ENCODE assay signal across 8 cellular contexts in genomic region chr14:74083784-74084276, GRCh38. TPM values are rescaled to one million over a fixed set of nuclear protein-coding genes. Genes with fewer than 3 reads are reported as not detected.
A peak's percentile ranks its signal among the peaks of the same experiment; 100 is the strongest.
DNase-seq lines count a peak whose midpoint lies in the region; ATAC-seq and TF ChIP-seq lines count a peak whose summit lies in the region.

No MANE protein-coding gene starts in this region.

- no peak overlapping the region for H2BK20ac ChIP-seq in H9 (ENCODE audit: low read depth, low read length, poor library complexity, severe bottlenecking)

- no CpG with 5 or more reads among the region's 15 CpGs for WGBS in H9 (ENCODE audit: extremely low coverage, insufficient read length, low lambda C conversion rate)

- no peak overlapping the region for H3K23ac ChIP-seq in H9 (ENCODE audit: insufficient read length, low read depth, low read length)

- H3K14ac ChIP-seq in H9 (ENCODE audit: insufficient read depth, low read length), result peak overlapping the region; percentile 85

- no peak overlapping the region for H2BK120ac ChIP-seq in H9 (ENCODE audit: low read depth, low read length, poor library complexity, severe bottlenecking)

- peak overlapping the region; percentile 1 for H2BK5ac ChIP-seq in H9 (ENCODE audit: insufficient read length, low read length)

- no peak overlapping the region for H2BK15ac ChIP-seq in H9 (ENCODE audit: low read depth, low read length)

- peak overlapping the region; percentile 72 for H3K18ac ChIP-seq in H9 (ENCODE audit: insufficient read length, low read depth, low read length)

- H3K4me1 ChIP-seq in H9 (ENCODE audit: insufficient read depth, low read length) (no peaks in the 10 kb centered on the region), rectal smooth muscle tissue (ENCODE audit: control insufficient read depth, insufficient read depth, low read length) (peaks cover 14% of the 10 kb centered on the region)

- no peaks in the 10 kb centered on the region; the same call in 1 of the 2 replicates for H3K27me3 Mint-ChIP-seq in H9 (ENCODE audit: low read depth)

- no peak overlapping the region for H2AFZ ChIP-seq in H9 (ENCODE audit: low read length)

- H3K9me3 ChIP-seq in H9 (ENCODE audit: control insufficient read depth, low read depth, low read length), result no peaks in the 10 kb centered on the region

- H3K27me3 ChIP-seq in H9 (ENCODE audit: insufficient read depth, low read length) (no peaks in the 10 kb centered on the region), rectal smooth muscle tissue (ENCODE audit: control insufficient read depth, insufficient read depth, low read length) (no peaks in the 10 kb centered on the region)

- H4K20me1 ChIP-seq in H9 (ENCODE audit: control insufficient read depth, insufficient read depth, insufficient read length), result no peaks in the 10 kb centered on the region

- H3K23me2 ChIP-seq in H9 (ENCODE audit: insufficient read length, low read depth, low read length, poor library complexity, severe bottlenecking), result peaks cover 4% of the 10 kb centered on the region

- no peak overlapping the region for H3T11ph ChIP-seq in H9 (ENCODE audit: low read length)

- peak overlapping the region; percentile 89 for H3K4me3 ChIP-seq in rectal smooth muscle tissue (ENCODE audit: low read length)

- H2AK5ac ChIP-seq in H9 (ENCODE audit: insufficient read length, low read length), result no peak overlapping the region

- H4K8ac ChIP-seq in H9 (replicated peaks; ENCODE audit: insufficient read length, low read depth, low read length), result no peak overlapping the region

- no peaks in the 10 kb centered on the region; a peak in 1 of 5 replicates for H3K9me3 Mint-ChIP-seq in H9

- no peaks in the 10 kb centered on the region; a peak in 1 of 7 replicates for H3K36me3 Mint-ChIP-seq in H9 (ENCODE audit: insufficient read depth in 1 of 3, low read depth in 3 of 3)

- H2BK12ac ChIP-seq in H9 (ENCODE audit: insufficient read length, low read depth, low read length), result no peak overlapping the region

- no peaks in the 10 kb centered on the region; the same call in 1 of the 2 replicates for H3K79me2 ChIP-seq in H9 (ENCODE audit: insufficient read depth, low read length)

- no peak for TF ChIP-seq CTCF in C4-2B (conservative IDR thresholded peaks at IDR 0.05)
- TF ChIP-seq CTCF in H9 (conservative IDR thresholded peaks at IDR 0.05), result no peak
- TF ChIP-seq CTCF in VCaP (conservative IDR thresholded peaks at IDR 0.05), result no peak

- no peak overlapping the region for H4K5ac ChIP-seq in H9 (ENCODE audit: insufficient read length, low read depth, low read length)

- ATAC-seq in Right ventricle myocardium superior (ENCODE audit: poor library complexity), result peak; percentile 18

- H3K4me3 Mint-ChIP-seq in H9, result peak overlapping the region; percentile 96 to 98

- no peak overlapping the region; the same call in 1 of the 2 replicates for H3K4ac ChIP-seq in H9 (ENCODE audit: low read depth, low read length)

- peak; percentile 28 for DNase-seq in H9
- no peak for DNase-seq in Right ventricle myocardium superior
- no peak for DNase-seq in NCI-H128 (lab: John Stamatoyannopoulos, UW; ENCODE audit: unreplicated experiment)
- no peak for DNase-seq in NCI-H1092 (lab: John Stamatoyannopoulos, UW)
- no peak for DNase-seq in SHP77 treated with DMSO at 0.1 percent for 48 hours (lab: John Stamatoyannopoulos, UW)

- intact Hi-C loops in Right ventricle myocardium superior (cut with DNase I), result no loop called here

- no peaks in the 10 kb centered on the region for H3K36me3 ChIP-seq in rectal smooth muscle tissue (ENCODE audit: control insufficient read depth, insufficient read depth, low read length)

- peak overlapping the region; percentile 96 to 99 (median 98) for H3K27ac Mint-ChIP-seq in H9

- peak overlapping the region; percentile 6 for H4K91ac ChIP-seq in H9 (ENCODE audit: insufficient read length, low read depth, low read length)

- H3K56ac ChIP-seq in H9 (ENCODE audit: insufficient read length, low read depth, low read length), result no peak overlapping the region

- no peaks in the 10 kb centered on the region for H3K79me1 ChIP-seq in H9 (ENCODE audit: insufficient read depth, low read depth, low read length, poor library complexity, severe bottlenecking)

- peak overlapping the region; percentile 58 for H3K4me2 ChIP-seq in H9 (ENCODE audit: insufficient read depth, insufficient read length, low read length)

- peaks cover 11 to 15% of the 10 kb centered on the region in 2 experiments for H3K4me1 Mint-ChIP-seq in H9

- H3K27ac ChIP-seq in C4-2B, result peak overlapping the region; percentile 93
- peak overlapping the region; percentile 51 for H3K27ac ChIP-seq in H9 (ENCODE audit: insufficient read length, low read depth, low read length)
- H3K27ac ChIP-seq in VCaP, result peak overlapping the region; percentile 73
- H3K27ac ChIP-seq in rectal smooth muscle tissue (ENCODE audit: low read depth, low read length), result peak overlapping the region; percentile 66

- peak overlapping the region; percentile 86 for H3K9ac ChIP-seq in H9 (ENCODE audit: extremely low read depth, insufficient read length, low read length)
- H3K9ac ChIP-seq in rectal smooth muscle tissue (ENCODE audit: low read length), result peak overlapping the region; percentile 63

RNA-seq across cellular contexts. Expression of gene ALDH6A1, which starts 0.4 kb away (rescaled TPM):
- total RNA-seq in H9 (2021) (36.8 and 37.8 TPM in 2 replicates), Right ventricle myocardium superior (56.9 TPM)

RNA-seq across cellular contexts. Expression of gene LIN52, which starts 0.9 kb away (rescaled TPM):
- total RNA-seq in H9 (2021), result 9.9 and 11.0 TPM in 2 replicates
- total RNA-seq in Right ventricle myocardium superior, result 5.6 TPM
